20 cellular contexts compared by ENCODE assay signal in the genomic region with DNA sequence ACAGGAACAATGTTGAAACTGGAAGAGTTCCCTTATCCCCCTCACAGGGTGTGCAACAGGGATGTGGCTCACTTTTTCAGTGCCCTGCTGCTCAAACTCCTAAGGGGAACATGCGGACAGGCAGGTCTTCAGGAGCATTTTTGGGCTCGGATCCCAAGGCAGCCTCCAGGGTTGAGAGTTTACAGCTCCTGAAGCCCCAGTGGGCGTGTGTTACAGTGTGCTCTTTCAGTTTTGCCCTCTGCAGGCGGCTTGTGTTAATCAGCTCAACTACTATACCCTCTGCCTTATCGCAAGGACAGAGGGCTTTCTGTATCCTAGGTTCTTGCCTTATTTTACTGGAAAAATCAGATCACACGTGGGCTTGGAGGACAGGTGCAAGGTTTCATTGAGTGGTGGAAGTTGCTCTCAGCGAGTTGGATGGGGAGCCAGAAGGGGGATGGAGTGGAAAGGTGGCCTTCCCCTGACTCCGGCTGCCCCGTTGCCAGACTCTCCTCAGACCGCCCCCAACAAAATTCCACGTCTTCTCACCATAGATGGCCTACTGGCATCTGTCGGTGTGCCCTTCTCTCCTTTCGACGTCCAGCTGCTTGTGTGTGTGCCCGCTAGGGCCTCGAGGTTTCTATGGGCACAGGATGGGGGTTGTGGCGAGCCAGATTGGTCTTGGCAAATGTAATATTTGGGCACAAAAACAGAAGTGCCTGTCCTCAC.
DNase-seq lines count a peak whose midpoint lies in the region; ATAC-seq and TF ChIP-seq lines count a peak whose summit lies in the region.
"Had no signal": no experiment of that assay in that cellular context is flagged by ENCODE, and none has a peak within 500 bp of the region (broad histone marks: within the 10 kb centered on the region; RNA-seq: fewer than 3 reads in every experiment).

No MANE protein-coding gene starts in this region.

- no peak overlapping the region for H3K4me3 ChIP-seq in cardiac muscle cell
- no peak overlapping the region for H3K4me3 ChIP-seq in heart right ventricle
- H3K4me3 ChIP-seq in iPS DF 6.9 (ENCODE audit: low read length): no peak overlapping the region
- H3K4me3 ChIP-seq: GM23248 had no signal

- no peak for ATAC-seq in heart right ventricle
- peak; percentile 96 for ATAC-seq in WTC11
- no peak for ATAC-seq in HG02610 (IDR thresholded peaks at IDR 0.05; ENCODE audit: unreplicated experiment)
- ATAC-seq: CD8-positive, alpha-beta T cell; left colon; SK-N-SH treated with all-trans-retinoic acid at 6 μM for 48 hours; stimulated activated memory B cell treated with anti-CD40 and anti-IgM and Interleukin-4, amounts not matched to agents 10 μg/mL and 1 μg/mL and 100 μg/mL, for 72 hours had no signal

- H3K4me3 Mint-ChIP-seq in WTC11: no peak overlapping the region; the same call in 1 of the 2 replicates
- H3K4me3 Mint-ChIP-seq: activated CD4-positive, alpha-beta T cell treated with anti-CD3 and anti-CD28 coated beads, Interleukin-2, amount 10 ng/mL, durations not matched to agents 24 days and 14 days; CD8-positive, alpha-beta T cell; stimulated activated memory B cell treated with anti-CD40 and anti-IgM and Interleukin-4, amounts not matched to agents 10 μg/mL and 1 μg/mL and 100 μg/mL, for 72 hours had no signal

- H3K27me3 Mint-ChIP-seq in WTC11 (ENCODE audit: low read depth): no peaks in the 10 kb centered on the region
- H3K27me3 Mint-ChIP-seq: activated CD4-positive, alpha-beta T cell treated with anti-CD3 and anti-CD28 coated beads, Interleukin-2, amount 10 ng/mL, durations not matched to agents 24 days and 14 days; stimulated activated memory B cell treated with anti-CD40 and anti-IgM and Interleukin-4, amounts not matched to agents 10 μg/mL and 1 μg/mL and 100 μg/mL, for 72 hours had no signal

- H3K27ac ChIP-seq in cardiac muscle cell: no peak overlapping the region
- no peak overlapping the region for H3K27ac ChIP-seq in heart right ventricle
- no peak overlapping the region for H3K27ac ChIP-seq in iPS DF 6.9 (ENCODE audit: low read length)
- H3K27ac ChIP-seq: GM23248, KMS-11, neutrophil had no signal

- DNase-seq in cardiac muscle cell (ENCODE audit: low read depth in 1 of 2, low spot score in 1 of 2): peak; percentile 8 to 10
- DNase-seq in heart right ventricle: no peak
- DNase-seq in WTC11 (ENCODE audit: low spot score): peak; percentile 54
- peak; percentile 18 for DNase-seq in iPS DF 6.9 (ENCODE audit: low read depth, low spot score)
- no peak for DNase-seq in NCI-H510A (lab: John Stamatoyannopoulos, UW)
- no peak for DNase-seq in stimulated activated CD4-positive, alpha-beta T cell treated with anti-CD3 and anti-CD28 coated beads, Interleukin-2, amount 100 ng/mL, for 48 hours
- no peak for DNase-seq in NOMO-1 treated with DMSO at 0.1 percent for 48 hours (lab: John Stamatoyannopoulos, UW; ENCODE audit: unreplicated experiment)
- DNase-seq: activated CD4-positive, alpha-beta T cell treated with anti-CD3 and anti-CD28 coated beads, Interleukin-2, amount 10 ng/mL, durations not matched to agents 24 days and 14 days; activated gamma-delta T cell treated with Interleukin-2 at 50 U/mL for 16 hours; caudate nucleus; CD8-positive, alpha-beta T cell; GM23248; left colon; NCI-H1105 treated with DMSO at 0.1 percent for 48 hours; NCI-H2107 had no signal

- POLR2A ChIA-PET in WTC11 (lab: Charles Lee): no interaction called here

- TF ChIP-seq CTCF in cardiac muscle cell (IDR thresholded peaks at IDR 0.05; ENCODE audit: low read depth, low read length) (no peak), heart right ventricle (IDR thresholded peaks at IDR 0.05) (no peak), WTC11 (IDR thresholded peaks at IDR 0.05) (no peak)

- CTCF ChIA-PET in WTC11 (lab: Charles Lee): interaction anchor here (1.3 to 2.2 kb wide), 2 partner anchors 21 to 488 kb away, joined by 6 to 17 read pairs; no protein-coding TSS in a partner anchor

- intact Hi-C loops in heart right ventricle (cut with DNase I): no loop called here

- H3K9me3 Mint-ChIP-seq in WTC11: peaks cover 4% of the 10 kb centered on the region; the same call in 1 of the 2 replicates
- H3K9me3 Mint-ChIP-seq: activated CD4-positive, alpha-beta T cell treated with anti-CD3 and anti-CD28 coated beads, Interleukin-2, amount 10 ng/mL, durations not matched to agents 24 days and 14 days had no signal

- H3K27me3 ChIP-seq in cardiac muscle cell: no peaks in the 10 kb centered on the region
- no peaks in the 10 kb centered on the region for H3K27me3 ChIP-seq in heart right ventricle
- H3K27me3 ChIP-seq in iPS DF 6.9 (ENCODE audit: control insufficient read depth, insufficient read depth, low read length): no peaks in the 10 kb centered on the region
- H3K27me3 ChIP-seq: neutrophil had no signal

- H3K36me3 ChIP-seq in cardiac muscle cell (no peaks in the 10 kb centered on the region), heart right ventricle (no peaks in the 10 kb centered on the region), iPS DF 6.9 (ENCODE audit: control insufficient read depth, insufficient read depth, low read length) (no peaks in the 10 kb centered on the region)
- H3K36me3 ChIP-seq: neutrophil had no signal

- H3K27ac Mint-ChIP-seq in WTC11: no peak overlapping the region
- H3K27ac Mint-ChIP-seq: activated CD4-positive, alpha-beta T cell treated with anti-CD3 and anti-CD28 coated beads, Interleukin-2, amount 10 ng/mL, durations not matched to agents 24 days and 14 days; CD8-positive, alpha-beta T cell; stimulated activated memory B cell treated with anti-CD40 and anti-IgM and Interleukin-4, amounts not matched to agents 10 μg/mL and 1 μg/mL and 100 μg/mL, for 72 hours had no signal

- 68 to 73% methylated on average over 17 of the region's 17 CpGs for WGBS in heart right ventricle, 2 donors
- WGBS in iPS DF 6.9 (ENCODE audit: insufficient coverage, insufficient read length): no CpG with 5 or more reads among the region's 17 CpGs

- H3K4me1 ChIP-seq in cardiac muscle cell (ENCODE audit: low read depth) (no peaks in the 10 kb centered on the region), heart right ventricle (no peaks in the 10 kb centered on the region), iPS DF 6.9 (ENCODE audit: control insufficient read depth, insufficient read depth, low read length) (no peaks in the 10 kb centered on the region)

- no peaks in the 10 kb centered on the region for H3K36me3 Mint-ChIP-seq in WTC11
- H3K36me3 Mint-ChIP-seq: CD8-positive, alpha-beta T cell; stimulated activated memory B cell treated with anti-CD40 and anti-IgM and Interleukin-4, amounts not matched to agents 10 μg/mL and 1 μg/mL and 100 μg/mL, for 72 hours had no signal

- no peaks in the 10 kb centered on the region for H3K9me3 ChIP-seq in cardiac muscle cell (ENCODE audit: low read depth)
- H3K9me3 ChIP-seq in heart right ventricle: peaks cover 0 to 32% (median 0%) of the 10 kb centered on the region in 11 donors
- H3K9me3 ChIP-seq in iPS DF 6.9 (ENCODE audit: control insufficient read depth, insufficient read depth, low read length): no peaks in the 10 kb centered on the region
- H3K9me3 ChIP-seq: neutrophil had no signal

- H3K4me1 Mint-ChIP-seq in WTC11: 0 out of 2 replicates have a peak, but pooled peaks cover 4% of the 10 kb centered on the region
- H3K4me1 Mint-ChIP-seq: activated CD4-positive, alpha-beta T cell treated with anti-CD3 and anti-CD28 coated beads, Interleukin-2, amount 10 ng/mL, durations not matched to agents 24 days and 14 days; stimulated activated memory B cell treated with anti-CD40 and anti-IgM and Interleukin-4, amounts not matched to agents 10 μg/mL and 1 μg/mL and 100 μg/mL, for 72 hours had no signal

TF ChIP-seq in WTC11, 78 proteins besides CTCF, POLR2A, EP300 and RAD21:
- TF ChIP-seq CREB1 (CRISPR knock-in tag; IDR thresholded peaks at IDR 0.05) (no peak), TEAD1 (CRISPR knock-in tag; IDR thresholded peaks at IDR 0.05) (no peak), GTF2I (CRISPR knock-in tag; conservative IDR thresholded peaks at IDR 0.05) (no peak), NR2C2 (CRISPR knock-in tag; IDR thresholded peaks at IDR 0.05) (no peak)

Comparison
In these comparisons a context has a peak if more than half of its experiments do, and no peak if none do; other contexts are left out.
1. DNase-seq: peak in cardiac muscle cell (2 of 2), WTC11 (single experiment) and iPS DF 6.9 (single experiment); none in heart right ventricle (0 of 2), NCI-H510A (single experiment), stimulated activated CD4-positive, alpha-beta T cell treated with anti-CD3 and anti-CD28 coated beads, Interleukin-2, amount 100 ng/mL, for 48 hours (0 of 2) and NOMO-1 treated with DMSO at 0.1 percent for 48 hours (single experiment).